In genomic region chr2:200810252-200810650, GRCh38 we compare ENCODE assay signal across 8 cellular contexts. TPM values are rescaled to one million over a fixed set of nuclear protein-coding genes. Genes with fewer than 3 reads are reported as not detected.
DNase-seq lines count a peak whose midpoint lies in the region; ATAC-seq lines count a peak whose summit lies in the region.

No MANE protein-coding gene starts in this region.

- peaks cover 39% of the 10 kb centered on the region for H3K4me1 Mint-ChIP-seq in activated CD8-positive, alpha-beta memory T cell treated with anti-CD3 and anti-CD28 coated beads, Interleukin-2, amount 10 ng/mL, durations not matched to agents 7 days and 5 days
- peaks cover 30% of the 10 kb centered on the region for H3K4me1 Mint-ChIP-seq in activated T-helper 17 cell treated with anti-CD3 and anti-CD28 coated beads, Interleukin-2, amount 50 U/mL, for 72 hours

- H3K36me3 Mint-ChIP-seq in activated CD8-positive, alpha-beta memory T cell treated with anti-CD3 and anti-CD28 coated beads, Interleukin-2, amount 10 ng/mL, durations not matched to agents 7 days and 5 days: peaks cover 24% of the 10 kb centered on the region
- H3K36me3 Mint-ChIP-seq in activated T-helper 17 cell treated with anti-CD3 and anti-CD28 coated beads, Interleukin-2, amount 50 U/mL, for 72 hours (ENCODE audit: low read depth): peaks cover 49% of the 10 kb centered on the region

- CTCF ChIA-PET in activated CD8-positive, alpha-beta memory T cell treated with anti-CD3 and anti-CD28 coated beads, Interleukin-2, amount 10 ng/mL, durations not matched to agents 7 days and 5 days (lab: Charles Lee): interaction anchor here (1.6 kb wide), 1 partner anchor 97 kb away, joined by 8 read pairs; no protein-coding TSS in a partner anchor

- H3K9me3 Mint-ChIP-seq in activated CD8-positive, alpha-beta memory T cell treated with anti-CD3 and anti-CD28 coated beads, Interleukin-2, amount 10 ng/mL, durations not matched to agents 7 days and 5 days (ENCODE audit: low read depth): no peaks in the 10 kb centered on the region
- no peaks in the 10 kb centered on the region for H3K9me3 Mint-ChIP-seq in activated T-helper 17 cell treated with anti-CD3 and anti-CD28 coated beads, Interleukin-2, amount 50 U/mL, for 72 hours

- H3K4me3 Mint-ChIP-seq in activated CD8-positive, alpha-beta memory T cell treated with anti-CD3 and anti-CD28 coated beads, Interleukin-2, amount 10 ng/mL, durations not matched to agents 7 days and 5 days: peak overlapping the region; percentile 92
- H3K4me3 Mint-ChIP-seq in activated T-helper 17 cell treated with anti-CD3 and anti-CD28 coated beads, Interleukin-2, amount 50 U/mL, for 72 hours: peak overlapping the region; percentile 99

- no peaks in the 10 kb centered on the region for H3K27me3 Mint-ChIP-seq in activated CD8-positive, alpha-beta memory T cell treated with anti-CD3 and anti-CD28 coated beads, Interleukin-2, amount 10 ng/mL, durations not matched to agents 7 days and 5 days
- H3K27me3 Mint-ChIP-seq in activated T-helper 17 cell treated with anti-CD3 and anti-CD28 coated beads, Interleukin-2, amount 50 U/mL, for 72 hours: no peaks in the 10 kb centered on the region

- DNase-seq in activated CD8-positive, alpha-beta memory T cell treated with anti-CD3 and anti-CD28 coated beads, Interleukin-2, amount 10 ng/mL, durations not matched to agents 7 days and 5 days: no peak
- no peak for DNase-seq in activated CD8-positive, alpha-beta memory T cell treated with anti-CD3 and anti-CD28 coated beads, Interleukin-2, amount 50 U/mL, for 48 hours
- DNase-seq in iris pigment epithelial cell (ENCODE audit: low read depth) (peak; percentile 81), stromal cell of bone marrow (ENCODE audit: low read depth) (peak; percentile 84), NCI-H2171 treated with DMSO at 0.1 percent for 48 hours (lab: John Stamatoyannopoulos, UW) (no peak)
- no peak for DNase-seq in activated CD4-positive, CD25-positive, alpha-beta regulatory T cell treated with anti-CD3 and anti-CD28 coated beads, Interleukin-2, amount 50 U/mL, for 72 hours

- peak overlapping the region; percentile 98 for H3K27ac Mint-ChIP-seq in activated CD8-positive, alpha-beta memory T cell treated with anti-CD3 and anti-CD28 coated beads, Interleukin-2, amount 10 ng/mL, durations not matched to agents 7 days and 5 days
- peak overlapping the region; percentile 99 for H3K27ac Mint-ChIP-seq in activated T-helper 17 cell treated with anti-CD3 and anti-CD28 coated beads, Interleukin-2, amount 50 U/mL, for 72 hours

- no peak for ATAC-seq in activated CD8-positive, alpha-beta memory T cell treated with anti-CD3 and anti-CD28 coated beads, Interleukin-2, amount 10 ng/mL, durations not matched to agents 7 days and 5 days
- no peak for ATAC-seq in activated T-helper 17 cell treated with anti-CD3 and anti-CD28 coated beads, Interleukin-2, amount 50 U/mL, for 72 hours (replicated peaks)
- ATAC-seq in GM19463 (IDR thresholded peaks at IDR 0.05; ENCODE audit: unreplicated experiment): no peak

RNA-seq across cellular contexts. Expression of gene BZW1, which starts 1.5 kb away (rescaled TPM):
- total RNA-seq in activated CD8-positive, alpha-beta memory T cell treated with anti-CD3 and anti-CD28 coated beads, Interleukin-2, amount 10 ng/mL, durations not matched to agents 7 days and 5 days: 100 to 1,000 TPM; 222 to 306 TPM
- total RNA-seq in activated T-helper 17 cell treated with anti-CD3 and anti-CD28 coated beads, Interleukin-2, amount 50 U/mL, for 72 hours: 100 to 1,000 TPM; 365 to 482 TPM

RNA-seq across cellular contexts. Expression of gene CLK1, which starts 54.2 kb away (rescaled TPM):
- 100 to 1,000 TPM; 129 to 130 TPM for total RNA-seq in activated CD8-positive, alpha-beta memory T cell treated with anti-CD3 and anti-CD28 coated beads, Interleukin-2, amount 10 ng/mL, durations not matched to agents 7 days and 5 days
- total RNA-seq in activated T-helper 17 cell treated with anti-CD3 and anti-CD28 coated beads, Interleukin-2, amount 50 U/mL, for 72 hours: 100 to 1,000 TPM; 127 to 381 TPM

Comparison
In these comparisons a context has a peak if more than half of its experiments do, and no peak if none do; other contexts are left out.
1. DNase-seq: peak in iris pigment epithelial cell (single experiment) and stromal cell of bone marrow (single experiment); none in activated CD8-positive, alpha-beta memory T cell treated with anti-CD3 and anti-CD28 coated beads, Interleukin-2, amount 10 ng/mL, durations not matched to agents 7 days and 5 days (single experiment), activated CD8-positive, alpha-beta memory T cell treated with anti-CD3 and anti-CD28 coated beads, Interleukin-2, amount 50 U/mL, for 48 hours (single experiment), activated CD4-positive, CD25-positive, alpha-beta regulatory T cell treated with anti-CD3 and anti-CD28 coated beads, Interleukin-2, amount 50 U/mL, for 72 hours (single experiment) and NCI-H2171 treated with DMSO at 0.1 percent for 48 hours (single experiment).